25 cellular contexts compared by ENCODE assay signal in the genomic region with DNA sequence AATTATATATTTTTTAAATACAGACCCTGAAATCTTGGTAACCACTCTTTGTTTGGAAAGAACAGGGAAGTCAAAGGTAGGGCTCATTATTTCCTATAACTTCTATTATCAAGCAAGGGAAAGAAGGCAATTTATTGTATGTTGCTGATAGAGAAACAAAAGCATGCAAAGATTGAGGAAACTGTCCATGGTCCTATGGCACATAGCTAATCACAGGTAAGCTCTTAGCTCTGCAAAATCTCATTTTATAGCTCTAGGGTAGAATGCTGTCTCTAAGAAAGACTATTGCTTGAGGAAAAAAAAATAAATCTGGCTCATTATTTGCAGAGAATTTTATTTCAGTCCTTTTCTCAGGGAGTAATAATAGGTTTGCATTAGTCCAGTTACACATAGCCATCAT. TPM values are rescaled to one million over a fixed set of nuclear protein-coding genes. Genes with fewer than 3 reads are reported as not detected.
"Had no signal": no experiment of that assay in that cellular context is flagged by ENCODE, and none has a peak within 500 bp of the region (broad histone marks: within the 10 kb centered on the region; RNA-seq: fewer than 3 reads in every experiment).

No MANE protein-coding gene starts in this region.

- DNase-seq: cortex of kidney; dermis blood vessel endothelial cell; dorsolateral prefrontal cortex; effector CD4-positive, alpha-beta T cell; effector CD8-positive, alpha-beta T cell; effector memory CD4-positive, alpha-beta T cell; effector memory CD8-positive, alpha-beta T cell; endodermal cell; erythroblast; esophagus squamous epithelium; foreskin fibroblast; foreskin keratinocyte; foreskin melanocyte; gastrocnemius medialis; glutamatergic neuron; head of caudate nucleus; heart left ventricle; heart right ventricle; hippocampal formation had no signal

- H2AFZ ChIP-seq: hepatocyte had no signal

- H3K36me3 ChIP-seq: esophagus muscularis mucosa, esophagus squamous epithelium, gastrocnemius medialis, gastroesophageal sphincter, heart left ventricle, heart right ventricle had no signal

- ATAC-seq: effector memory CD8-positive, alpha-beta T cell; esophagus mucosa; foreskin keratinocyte; gastrocnemius medialis; gastroesophageal sphincter; heart left ventricle; heart right ventricle had no signal

- H3K27me3 ChIP-seq: dorsolateral prefrontal cortex had no signal

- H3K27ac ChIP-seq: coronary artery, dorsolateral prefrontal cortex, epithelial cell of prostate, esophagus muscularis mucosa, esophagus squamous epithelium, foreskin keratinocyte, gastrocnemius medialis, gastroesophageal sphincter, heart left ventricle, heart right ventricle, hepatocyte had no signal

- H3K4me1 ChIP-seq: esophagus muscularis mucosa, esophagus squamous epithelium, foreskin keratinocyte, gastrocnemius medialis, gastroesophageal sphincter, heart left ventricle, heart right ventricle had no signal

- H3K4me2 ChIP-seq: hepatocyte had no signal

- H3K4me3 ChIP-seq: coronary artery, dorsolateral prefrontal cortex, esophagus muscularis mucosa, esophagus squamous epithelium, gastrocnemius medialis, gastroesophageal sphincter, heart left ventricle, heart right ventricle, hepatocyte had no signal

- H3K79me2 ChIP-seq: hepatocyte had no signal

- H3K9me3 ChIP-seq: esophagus muscularis mucosa, esophagus squamous epithelium, gastrocnemius medialis, gastroesophageal sphincter, heart left ventricle, heart right ventricle had no signal

RNA-seq across cellular contexts. Expression of a gene that starts 7.4 kb away (rescaled TPM):
- total RNA-seq: foreskin keratinocyte had no signal
- polyA plus RNA-seq: foreskin keratinocyte had no signal
